Comparison of ENCODE assay signal across 1 cellular context in the genomic region with DNA sequence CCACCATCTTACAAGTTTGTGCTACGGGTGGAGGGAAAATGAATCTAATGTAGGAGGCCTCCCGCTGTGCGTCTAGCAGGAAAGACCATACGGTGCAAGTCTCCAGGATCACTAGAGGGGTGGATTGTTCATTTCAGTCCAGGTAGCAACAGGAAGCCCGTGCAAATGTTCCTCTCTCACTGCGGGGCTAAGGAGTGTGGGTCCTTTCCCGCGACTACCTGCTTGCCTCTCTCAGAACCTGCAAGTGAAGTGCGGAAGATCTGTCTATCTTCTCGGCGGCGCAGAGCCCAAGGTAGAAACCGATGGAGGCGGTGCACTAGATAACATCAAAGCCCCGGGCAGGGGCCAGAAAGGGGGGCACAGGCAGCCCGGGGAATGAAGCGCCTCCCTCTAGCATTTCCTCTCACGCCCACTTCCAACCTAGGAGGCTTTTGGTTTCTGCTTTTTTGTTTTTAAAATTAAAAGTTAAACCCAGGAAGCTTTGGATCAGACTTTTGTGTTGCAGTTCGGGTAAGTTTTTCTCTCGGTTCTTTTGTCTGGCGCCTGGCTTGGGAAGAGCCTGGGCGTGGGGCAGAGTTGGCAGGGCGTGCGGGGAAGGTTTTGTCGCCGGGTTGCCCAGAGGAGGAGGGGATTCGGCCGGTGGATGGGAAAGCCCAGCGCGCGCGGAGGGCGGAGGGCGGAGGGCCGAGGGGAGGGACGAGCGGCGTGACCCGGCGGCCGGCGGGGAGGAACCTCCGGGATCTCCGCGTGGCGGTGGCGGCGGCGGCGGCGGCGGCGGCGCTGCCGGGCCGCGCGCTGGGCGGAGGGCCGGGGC.
TF ChIP-seq lines count a peak whose summit lies in the region.

No MANE protein-coding gene starts in this region.

TF ChIP-seq in HepG2, 621 proteins besides CTCF, POLR2A, EP300 and RAD21 (continued from another document and continues in another):
- TF ChIP-seq REXO4 (CRISPR knock-in tag; IDR thresholded peaks at IDR 0.05; ENCODE audit: borderline replicate concordance) (no peak), GTF3A (CRISPR knock-in tag; conservative IDR thresholded peaks at IDR 0.05) (no peak), ZNF777 (CRISPR knock-in tag; IDR thresholded peaks at IDR 0.05) (no peak), MLLT10 (CRISPR knock-in tag; IDR thresholded peaks at IDR 0.05) (no peak), SOX13 (IDR thresholded peaks at IDR 0.05) (no peak), SOX13 (CRISPR knock-in tag; conservative IDR thresholded peaks at IDR 0.05 in 1 of 2, IDR thresholded peaks at IDR 0.05 in 1 of 2) (no peak; a peak in 1 of 4 replicates), ZSCAN31 (CRISPR knock-in tag; IDR thresholded peaks at IDR 0.05; ENCODE audit: low read depth) (no peak), MAZ (IDR thresholded peaks at IDR 0.05; ENCODE audit: borderline replicate concordance, low read depth, low read length) (peak; percentile 37), MAZ (CRISPR knock-in tag; IDR thresholded peaks at IDR 0.05; ENCODE audit: low read depth) (peak; percentile 74; the same call in 1 of the 2 replicates), STAG1 (CRISPR knock-in tag; IDR thresholded peaks at IDR 0.05) (no peak), CREM (IDR thresholded peaks at IDR 0.05) (peak; percentile 63; the same call in 1 of the 2 replicates), CREM (CRISPR knock-in tag; IDR thresholded peaks at IDR 0.05) (no peak), ZNF567 (CRISPR knock-in tag; IDR thresholded peaks at IDR 0.05; ENCODE audit: borderline replicate concordance) (0 out of 2 replicates have a peak, but pooled peaks have one; percentile 55), MAFG (CRISPR knock-in tag; IDR thresholded peaks at IDR 0.05) (no peak), ZNF326 (CRISPR knock-in tag; IDR thresholded peaks at IDR 0.05; ENCODE audit: borderline replicate concordance) (no peak), SYNCRIP (IDR thresholded peaks at IDR 0.05; ENCODE audit: insufficient read depth, low read depth, low read length) (no peak), KAT2B (IDR thresholded peaks at IDR 0.05; ENCODE audit: borderline replicate concordance, low read depth, low read length) (no peak), PHF20 (CRISPR knock-in tag; IDR thresholded peaks at IDR 0.05) (0 out of 2 replicates have a peak, but pooled peaks have one; percentile 29), ZFP82 (CRISPR knock-in tag; IDR thresholded peaks at IDR 0.05; ENCODE audit: borderline replicate concordance) (no peak), YY1 (IDR thresholded peaks at IDR 0.05; ENCODE audit: insufficient read depth, insufficient replicate concordance, low read depth, low read length) (peak; percentile 6), CREB1 (IDR thresholded peaks at IDR 0.05) (no peak), CREB1 (CRISPR knock-in tag; IDR thresholded peaks at IDR 0.05) (peak; percentile 70), RFX1 (IDR thresholded peaks at IDR 0.05) (no peak)
- TF ChIP-seq, protein P1, sequence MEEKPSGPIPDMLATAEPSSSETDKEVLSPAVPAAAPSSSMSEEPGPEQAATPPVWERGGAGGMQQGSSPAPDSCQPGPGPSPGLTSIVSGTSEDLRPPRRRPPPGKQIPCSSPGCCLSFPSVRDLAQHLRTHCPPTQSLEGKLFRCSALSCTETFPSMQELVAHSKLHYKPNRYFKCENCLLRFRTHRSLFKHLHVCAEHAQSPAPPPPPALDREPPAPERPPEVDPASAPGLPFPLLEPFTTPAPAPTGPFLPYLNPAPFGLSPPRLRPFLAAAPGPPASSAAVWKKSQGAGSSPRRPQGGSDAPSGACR (CRISPR knock-in tag; IDR thresholded peaks at IDR 0.05), result no peak
- TF ChIP-seq, protein P2, sequence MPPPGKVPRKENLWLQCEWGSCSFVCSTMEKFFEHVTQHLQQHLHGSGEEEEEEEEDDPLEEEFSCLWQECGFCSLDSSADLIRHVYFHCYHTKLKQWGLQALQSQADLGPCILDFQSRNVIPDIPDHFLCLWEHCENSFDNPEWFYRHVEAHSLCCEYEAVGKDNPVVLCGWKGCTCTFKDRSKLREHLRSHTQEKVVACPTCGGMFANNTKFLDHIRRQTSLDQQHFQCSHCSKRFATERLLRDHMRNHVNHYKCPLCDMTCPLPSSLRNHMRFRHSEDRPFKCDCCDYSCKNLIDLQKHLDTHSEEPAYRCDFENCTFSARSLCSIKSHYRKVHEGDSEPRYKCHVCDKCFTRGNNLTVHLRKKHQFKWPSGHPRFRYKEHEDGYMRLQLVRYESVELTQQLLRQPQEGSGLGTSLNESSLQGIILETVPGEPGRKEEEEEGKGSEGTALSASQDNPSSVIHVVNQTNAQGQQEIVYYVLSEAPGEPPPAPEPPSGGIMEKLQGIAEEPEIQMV (CRISPR knock-in tag; IDR thresholded peaks at IDR 0.05; ENCODE audit: low read depth), result 0 out of 2 replicates have a peak, but pooled peaks have one; percentile 24
- TF ChIP-seq, protein P3, sequence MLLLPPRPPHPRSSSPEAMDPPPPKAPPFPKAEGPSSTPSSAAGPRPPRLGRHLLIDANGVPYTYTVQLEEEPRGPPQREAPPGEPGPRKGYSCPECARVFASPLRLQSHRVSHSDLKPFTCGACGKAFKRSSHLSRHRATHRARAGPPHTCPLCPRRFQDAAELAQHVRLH (CRISPR knock-in tag; IDR thresholded peaks at IDR 0.05; ENCODE audit: borderline replicate concordance, low read depth), result peak; percentile 69; the same call in 1 of the 2 replicates
- TF ChIP-seq, protein P4, sequence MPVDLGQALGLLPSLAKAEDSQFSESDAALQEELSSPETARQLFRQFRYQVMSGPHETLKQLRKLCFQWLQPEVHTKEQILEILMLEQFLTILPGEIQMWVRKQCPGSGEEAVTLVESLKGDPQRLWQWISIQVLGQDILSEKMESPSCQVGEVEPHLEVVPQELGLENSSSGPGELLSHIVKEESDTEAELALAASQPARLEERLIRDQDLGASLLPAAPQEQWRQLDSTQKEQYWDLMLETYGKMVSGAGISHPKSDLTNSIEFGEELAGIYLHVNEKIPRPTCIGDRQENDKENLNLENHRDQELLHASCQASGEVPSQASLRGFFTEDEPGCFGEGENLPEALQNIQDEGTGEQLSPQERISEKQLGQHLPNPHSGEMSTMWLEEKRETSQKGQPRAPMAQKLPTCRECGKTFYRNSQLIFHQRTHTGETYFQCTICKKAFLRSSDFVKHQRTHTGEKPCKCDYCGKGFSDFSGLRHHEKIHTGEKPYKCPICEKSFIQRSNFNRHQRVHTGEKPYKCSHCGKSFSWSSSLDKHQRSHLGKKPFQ (CRISPR knock-in tag; IDR thresholded peaks at IDR 0.05; ENCODE audit: insufficient replicate concordance), result peak; percentile 67
- TF ChIP-seq, protein P5, sequence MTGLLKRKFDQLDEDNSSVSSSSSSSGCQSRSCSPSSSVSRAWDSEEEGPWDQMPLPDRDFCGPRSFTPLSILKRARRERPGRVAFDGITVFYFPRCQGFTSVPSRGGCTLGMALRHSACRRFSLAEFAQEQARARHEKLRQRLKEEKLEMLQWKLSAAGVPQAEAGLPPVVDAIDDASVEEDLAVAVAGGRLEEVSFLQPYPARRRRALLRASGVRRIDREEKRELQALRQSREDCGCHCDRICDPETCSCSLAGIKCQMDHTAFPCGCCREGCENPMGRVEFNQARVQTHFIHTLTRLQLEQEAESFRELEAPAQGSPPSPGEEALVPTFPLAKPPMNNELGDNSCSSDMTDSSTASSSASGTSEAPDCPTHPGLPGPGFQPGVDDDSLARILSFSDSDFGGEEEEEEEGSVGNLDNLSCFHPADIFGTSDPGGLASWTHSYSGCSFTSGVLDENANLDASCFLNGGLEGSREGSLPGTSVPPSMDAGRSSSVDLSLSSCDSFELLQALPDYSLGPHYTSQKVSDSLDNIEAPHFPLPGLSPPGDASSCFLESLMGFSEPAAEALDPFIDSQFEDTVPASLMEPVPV (CRISPR knock-in tag; IDR thresholded peaks at IDR 0.05), result no peak; the same call in 1 of the 2 replicates
- TF ChIP-seq, protein P6, sequence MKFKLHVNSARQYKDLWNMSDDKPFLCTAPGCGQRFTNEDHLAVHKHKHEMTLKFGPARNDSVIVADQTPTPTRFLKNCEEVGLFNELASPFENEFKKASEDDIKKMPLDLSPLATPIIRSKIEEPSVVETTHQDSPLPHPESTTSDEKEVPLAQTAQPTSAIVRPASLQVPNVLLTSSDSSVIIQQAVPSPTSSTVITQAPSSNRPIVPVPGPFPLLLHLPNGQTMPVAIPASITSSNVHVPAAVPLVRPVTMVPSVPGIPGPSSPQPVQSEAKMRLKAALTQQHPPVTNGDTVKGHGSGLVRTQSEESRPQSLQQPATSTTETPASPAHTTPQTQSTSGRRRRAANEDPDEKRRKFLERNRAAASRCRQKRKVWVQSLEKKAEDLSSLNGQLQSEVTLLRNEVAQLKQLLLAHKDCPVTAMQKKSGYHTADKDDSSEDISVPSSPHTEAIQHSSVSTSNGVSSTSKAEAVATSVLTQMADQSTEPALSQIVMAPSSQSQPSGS (CRISPR knock-in tag; IDR thresholded peaks at IDR 0.05), result no peak
- TF ChIP-seq, protein P7, sequence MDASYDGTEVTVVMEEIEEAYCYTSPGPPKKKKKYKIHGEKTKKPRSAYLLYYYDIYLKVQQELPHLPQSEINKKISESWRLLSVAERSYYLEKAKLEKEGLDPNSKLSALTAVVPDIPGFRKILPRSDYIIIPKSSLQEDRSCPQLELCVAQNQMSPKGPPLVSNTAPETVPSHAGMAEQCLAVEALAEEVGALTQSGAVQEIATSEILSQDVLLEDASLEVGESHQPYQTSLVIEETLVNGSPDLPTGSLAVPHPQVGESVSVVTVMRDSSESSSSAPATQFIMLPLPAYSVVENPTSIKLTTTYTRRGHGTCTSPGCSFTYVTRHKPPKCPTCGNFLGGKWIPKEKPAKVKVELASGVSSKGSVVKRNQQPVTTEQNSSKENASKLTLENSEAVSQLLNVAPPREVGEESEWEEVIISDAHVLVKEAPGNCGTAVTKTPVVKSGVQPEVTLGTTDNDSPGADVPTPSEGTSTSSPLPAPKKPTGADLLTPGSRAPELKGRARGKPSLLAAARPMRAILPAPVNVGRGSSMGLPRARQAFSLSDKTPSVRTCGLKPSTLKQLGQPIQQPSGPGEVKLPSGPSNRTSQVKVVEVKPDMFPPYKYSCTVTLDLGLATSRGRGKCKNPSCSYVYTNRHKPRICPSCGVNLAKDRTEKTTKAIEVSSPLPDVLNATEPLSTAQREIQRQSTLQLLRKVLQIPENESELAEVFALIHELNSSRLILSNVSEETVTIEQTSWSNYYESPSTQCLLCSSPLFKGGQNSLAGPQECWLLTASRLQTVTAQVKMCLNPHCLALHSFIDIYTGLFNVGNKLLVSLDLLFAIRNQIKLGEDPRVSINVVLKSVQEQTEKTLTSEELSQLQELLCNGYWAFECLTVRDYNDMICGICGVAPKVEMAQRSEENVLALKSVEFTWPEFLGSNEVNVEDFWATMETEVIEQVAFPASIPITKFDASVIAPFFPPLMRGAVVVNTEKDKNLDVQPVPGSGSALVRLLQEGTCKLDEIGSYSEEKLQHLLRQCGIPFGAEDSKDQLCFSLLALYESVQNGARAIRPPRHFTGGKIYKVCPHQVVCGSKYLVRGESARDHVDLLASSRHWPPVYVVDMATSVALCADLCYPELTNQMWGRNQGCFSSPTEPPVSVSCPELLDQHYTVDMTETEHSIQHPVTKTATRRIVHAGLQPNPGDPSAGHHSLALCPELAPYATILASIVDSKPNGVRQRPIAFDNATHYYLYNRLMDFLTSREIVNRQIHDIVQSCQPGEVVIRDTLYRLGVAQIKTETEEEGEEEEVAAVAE (CRISPR knock-in tag; IDR thresholded peaks at IDR 0.05; ENCODE audit: borderline replicate concordance), result no peak; the same call in 1 of the 2 replicates
- TF ChIP-seq, protein P8, sequence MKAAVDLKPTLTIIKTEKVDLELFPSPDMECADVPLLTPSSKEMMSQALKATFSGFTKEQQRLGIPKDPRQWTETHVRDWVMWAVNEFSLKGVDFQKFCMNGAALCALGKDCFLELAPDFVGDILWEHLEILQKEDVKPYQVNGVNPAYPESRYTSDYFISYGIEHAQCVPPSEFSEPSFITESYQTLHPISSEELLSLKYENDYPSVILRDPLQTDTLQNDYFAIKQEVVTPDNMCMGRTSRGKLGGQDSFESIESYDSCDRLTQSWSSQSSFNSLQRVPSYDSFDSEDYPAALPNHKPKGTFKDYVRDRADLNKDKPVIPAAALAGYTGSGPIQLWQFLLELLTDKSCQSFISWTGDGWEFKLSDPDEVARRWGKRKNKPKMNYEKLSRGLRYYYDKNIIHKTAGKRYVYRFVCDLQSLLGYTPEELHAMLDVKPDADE (CRISPR knock-in tag; IDR thresholded peaks at IDR 0.05), result no peak
- TF ChIP-seq, protein P9, sequence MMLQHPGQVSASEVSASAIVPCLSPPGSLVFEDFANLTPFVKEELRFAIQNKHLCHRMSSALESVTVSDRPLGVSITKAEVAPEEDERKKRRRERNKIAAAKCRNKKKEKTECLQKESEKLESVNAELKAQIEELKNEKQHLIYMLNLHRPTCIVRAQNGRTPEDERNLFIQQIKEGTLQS (CRISPR knock-in tag; IDR thresholded peaks at IDR 0.05), result no peak
- TF ChIP-seq, protein P10, sequence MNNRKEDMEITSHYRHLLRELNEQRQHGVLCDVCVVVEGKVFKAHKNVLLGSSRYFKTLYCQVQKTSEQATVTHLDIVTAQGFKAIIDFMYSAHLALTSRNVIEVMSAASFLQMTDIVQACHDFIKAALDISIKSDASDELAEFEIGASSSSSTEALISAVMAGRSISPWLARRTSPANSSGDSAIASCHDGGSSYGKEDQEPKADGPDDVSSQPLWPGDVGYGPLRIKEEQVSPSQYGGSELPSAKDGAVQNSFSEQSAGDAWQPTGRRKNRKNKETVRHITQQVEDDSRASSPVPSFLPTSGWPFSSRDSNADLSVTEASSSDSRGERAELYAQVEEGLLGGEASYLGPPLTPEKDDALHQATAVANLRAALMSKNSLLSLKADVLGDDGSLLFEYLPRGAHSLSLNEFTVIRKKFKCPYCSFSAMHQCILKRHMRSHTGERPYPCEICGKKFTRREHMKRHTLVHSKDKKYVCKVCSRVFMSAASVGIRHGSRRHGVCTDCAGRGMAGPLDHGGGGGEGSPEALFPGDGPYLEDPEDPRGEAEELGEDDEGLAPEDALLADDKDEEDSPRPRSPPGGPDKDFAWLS (CRISPR knock-in tag; IDR thresholded peaks at IDR 0.05; ENCODE audit: borderline replicate concordance), result no peak
- TF ChIP-seq, protein P11, sequence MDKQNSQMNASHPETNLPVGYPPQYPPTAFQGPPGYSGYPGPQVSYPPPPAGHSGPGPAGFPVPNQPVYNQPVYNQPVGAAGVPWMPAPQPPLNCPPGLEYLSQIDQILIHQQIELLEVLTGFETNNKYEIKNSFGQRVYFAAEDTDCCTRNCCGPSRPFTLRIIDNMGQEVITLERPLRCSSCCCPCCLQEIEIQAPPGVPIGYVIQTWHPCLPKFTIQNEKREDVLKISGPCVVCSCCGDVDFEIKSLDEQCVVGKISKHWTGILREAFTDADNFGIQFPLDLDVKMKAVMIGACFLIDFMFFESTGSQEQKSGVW (CRISPR knock-in tag; IDR thresholded peaks at IDR 0.05; ENCODE audit: borderline replicate concordance), result no peak
